Comparison of ENCODE assay signal across 9 cellular contexts in genomic region chr10:62374862-62375710, GRCh38. TPM values are rescaled to one million over a fixed set of nuclear protein-coding genes. Genes with fewer than 3 reads are reported as not detected.
DNase-seq lines count a peak whose midpoint lies in the region; ATAC-seq and TF ChIP-seq lines count a peak whose summit lies in the region.
"Had no signal": no experiment of that assay in that cellular context is flagged by ENCODE, and none has a peak within 500 bp of the region (broad histone marks: within the 10 kb centered on the region; RNA-seq: fewer than 3 reads in every experiment).

No MANE protein-coding gene starts in this region.

- no peak for ATAC-seq in CD8-positive, alpha-beta T cell
- no peak for ATAC-seq in HG02798 (IDR thresholded peaks at IDR 0.05; ENCODE audit: poor library complexity, unreplicated experiment)
- no peak for ATAC-seq in HG03439 (IDR thresholded peaks at IDR 0.05; ENCODE audit: unreplicated experiment)
- ATAC-seq in HG03521 (IDR thresholded peaks at IDR 0.05; ENCODE audit: unreplicated experiment), result no peak

- H3K27ac ChIP-seq in CD8-positive, alpha-beta T cell (ENCODE audit: low read depth, low read length), result no peak overlapping the region
- peak overlapping the region; percentile 22 to 74 for H3K27ac ChIP-seq in coronary artery

- peaks cover 14% of the 10 kb centered on the region for H3K4me1 Mint-ChIP-seq in CD8-positive, alpha-beta T cell (ENCODE audit: low read depth)
- H3K4me1 Mint-ChIP-seq in IgD-negative memory B cell (peaks cover 7 to 10% (median 8%) of the 10 kb centered on the region in 3 donors), nephron (peaks cover 4% of the 10 kb centered on the region)

- H3K36me3 ChIP-seq in CD8-positive, alpha-beta T cell (ENCODE audit: insufficient read depth, low read length), result no peaks in the 10 kb centered on the region

- TF ChIP-seq CTCF in CD8-positive, alpha-beta T cell (IDR thresholded peaks at IDR 0.05), result no peak
- TF ChIP-seq CTCF in coronary artery (IDR thresholded peaks at IDR 0.05), result no peak
- TF ChIP-seq CTCF in nephron (IDR thresholded peaks at IDR 0.05; ENCODE audit: unreplicated experiment in 3 of 3), result no peak

- no peaks in the 10 kb centered on the region for H3K9me3 ChIP-seq in CD8-positive, alpha-beta T cell (ENCODE audit: low read length)

- peaks cover 4% of the 10 kb centered on the region for H3K27me3 ChIP-seq in CD8-positive, alpha-beta T cell (ENCODE audit: insufficient read depth, low read length)

- no peaks in the 10 kb centered on the region for H3K9me3 Mint-ChIP-seq in CD8-positive, alpha-beta T cell
- H3K9me3 Mint-ChIP-seq in IgD-negative memory B cell (no peaks in the 10 kb centered on the region), nephron (no peaks in the 10 kb centered on the region)

- H3K4me3 Mint-ChIP-seq in CD8-positive, alpha-beta T cell, result peak overlapping the region; percentile 77
- H3K4me3 Mint-ChIP-seq in IgD-negative memory B cell (peak overlapping the region; percentile 74 to 91 (median 86)), nephron (peak overlapping the region; percentile 82 to 86 (median 83))

- peaks cover 22% of the 10 kb centered on the region for H3K27me3 Mint-ChIP-seq in CD8-positive, alpha-beta T cell (ENCODE audit: low read depth)
- H3K27me3 Mint-ChIP-seq in IgD-negative memory B cell, result peaks cover 26% of the 10 kb centered on the region
- peaks cover 51% of the 10 kb centered on the region for H3K27me3 Mint-ChIP-seq in nephron (ENCODE audit: low read depth)

- CTCF ChIA-PET in CD8-positive, alpha-beta T cell (lab: Charles Lee), result interaction anchor here (1.0 kb wide), 1 partner anchor 31 kb away, joined by 3 read pairs; no protein-coding TSS in a partner anchor

- intact Hi-C loops in CD8-positive, alpha-beta T cell (cut with DNase I, micrococcal nuclease), result no loop called here

- H3K4me1 ChIP-seq in CD8-positive, alpha-beta T cell (ENCODE audit: insufficient read depth, low read length), result peaks cover 10% of the 10 kb centered on the region

- H3K27ac Mint-ChIP-seq in CD8-positive, alpha-beta T cell, result no peak overlapping the region
- H3K27ac Mint-ChIP-seq in IgD-negative memory B cell (peak overlapping the region in 2 of 3 donors; percentile 57 to 59), nephron (no peak overlapping the region)

- POLR2A ChIA-PET in CD8-positive, alpha-beta T cell (lab: Charles Lee), result no interaction called here

- no peaks in the 10 kb centered on the region for H3K36me3 Mint-ChIP-seq in CD8-positive, alpha-beta T cell
- H3K36me3 Mint-ChIP-seq in IgD-negative memory B cell, result no peaks in the 10 kb centered on the region
- no peaks in the 10 kb centered on the region for H3K36me3 Mint-ChIP-seq in nephron (ENCODE audit: low read depth)

- no peak for DNase-seq in CD8-positive, alpha-beta T cell
- DNase-seq in coronary artery (ENCODE audit: low spot score) (no peak), NK-92 (lab: John Stamatoyannopoulos, UW; ENCODE audit: unreplicated experiment) (no peak)
- DNase-seq: stimulated activated CD4-positive, alpha-beta T cell treated with anti-CD3 and anti-CD28 coated beads, Interleukin-12 subunit alpha, Interleukin-12 subunit beta, amount 100 ng/mL, for 4 hours had no signal

- H3K4me3 ChIP-seq in CD8-positive, alpha-beta T cell (ENCODE audit: low read depth, low read length), result peak overlapping the region; percentile 47
- peak overlapping the region; percentile 79 for H3K4me3 ChIP-seq in coronary artery

RNA-seq across cellular contexts. Expression of gene ZNF365, which starts 0.9 kb away (rescaled TPM):
- under 1 TPM; 0.60 to 0.61 TPM for total RNA-seq in CD8-positive, alpha-beta T cell
- not detected for polyA plus RNA-seq in IgD-negative memory B cell

Comparison
In these comparisons a context has a peak if more than half of its experiments do, and no peak if none do; other contexts are left out.
1. H3K27ac Mint-ChIP-seq: peak in IgD-negative memory B cell (2 of 3); none in CD8-positive, alpha-beta T cell (single experiment) and nephron (0 of 3).
2. Peak in every context shown above with its lines, with median percentiles within 50 percentile points of each other: H3K4me3 Mint-ChIP-seq.